In the genomic region with DNA sequence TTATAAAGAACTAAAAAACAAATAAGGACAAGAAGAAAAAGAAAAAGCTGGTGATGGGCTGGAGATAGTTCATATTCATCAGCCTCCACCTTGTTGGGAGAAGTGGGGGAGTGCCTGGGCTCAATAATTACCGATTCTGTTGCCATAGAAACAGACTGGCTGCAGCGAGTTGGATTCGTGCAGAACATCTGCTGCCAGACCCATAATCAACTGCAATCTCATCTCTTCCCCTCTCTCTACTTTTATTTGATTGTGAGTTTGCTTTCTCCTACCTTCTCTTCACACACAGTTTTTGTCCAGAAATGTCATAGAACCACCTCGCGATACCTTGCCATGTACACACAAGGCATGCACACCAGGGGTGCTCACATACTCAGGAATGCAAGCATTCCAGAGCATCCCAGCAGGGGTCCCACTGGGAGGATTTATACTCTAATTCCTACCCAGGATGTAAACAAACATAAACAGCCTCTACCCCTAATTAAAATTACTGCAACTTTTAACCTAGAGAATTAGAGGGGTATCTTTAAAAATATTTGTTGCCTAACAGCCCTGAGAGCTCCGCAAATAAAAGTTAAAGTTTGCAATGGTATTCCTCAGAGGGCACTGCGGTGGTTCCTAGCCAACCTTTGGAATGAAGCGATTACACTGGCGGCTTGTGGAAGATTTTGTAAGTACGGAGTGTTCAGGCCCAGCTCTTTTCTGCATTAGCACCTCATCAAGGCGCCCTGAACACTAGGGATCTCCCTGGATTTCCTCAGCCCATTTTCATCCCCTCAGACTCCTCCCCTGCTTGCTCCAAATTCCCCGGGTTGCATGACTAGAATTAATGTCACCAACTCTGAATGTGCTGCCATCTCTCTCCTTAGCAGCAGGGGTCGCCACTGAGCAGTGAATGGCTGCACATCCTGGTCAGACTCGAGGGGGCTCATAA, we compare ENCODE assay signal across 1 cellular context.
TF ChIP-seq lines count a peak whose summit lies in the region.

No MANE protein-coding gene starts in this region.

TF ChIP-seq in SK-N-SH, 30 proteins besides CTCF, POLR2A, EP300 and RAD21 (continued from another document):
- TF ChIP-seq, protein P1, sequence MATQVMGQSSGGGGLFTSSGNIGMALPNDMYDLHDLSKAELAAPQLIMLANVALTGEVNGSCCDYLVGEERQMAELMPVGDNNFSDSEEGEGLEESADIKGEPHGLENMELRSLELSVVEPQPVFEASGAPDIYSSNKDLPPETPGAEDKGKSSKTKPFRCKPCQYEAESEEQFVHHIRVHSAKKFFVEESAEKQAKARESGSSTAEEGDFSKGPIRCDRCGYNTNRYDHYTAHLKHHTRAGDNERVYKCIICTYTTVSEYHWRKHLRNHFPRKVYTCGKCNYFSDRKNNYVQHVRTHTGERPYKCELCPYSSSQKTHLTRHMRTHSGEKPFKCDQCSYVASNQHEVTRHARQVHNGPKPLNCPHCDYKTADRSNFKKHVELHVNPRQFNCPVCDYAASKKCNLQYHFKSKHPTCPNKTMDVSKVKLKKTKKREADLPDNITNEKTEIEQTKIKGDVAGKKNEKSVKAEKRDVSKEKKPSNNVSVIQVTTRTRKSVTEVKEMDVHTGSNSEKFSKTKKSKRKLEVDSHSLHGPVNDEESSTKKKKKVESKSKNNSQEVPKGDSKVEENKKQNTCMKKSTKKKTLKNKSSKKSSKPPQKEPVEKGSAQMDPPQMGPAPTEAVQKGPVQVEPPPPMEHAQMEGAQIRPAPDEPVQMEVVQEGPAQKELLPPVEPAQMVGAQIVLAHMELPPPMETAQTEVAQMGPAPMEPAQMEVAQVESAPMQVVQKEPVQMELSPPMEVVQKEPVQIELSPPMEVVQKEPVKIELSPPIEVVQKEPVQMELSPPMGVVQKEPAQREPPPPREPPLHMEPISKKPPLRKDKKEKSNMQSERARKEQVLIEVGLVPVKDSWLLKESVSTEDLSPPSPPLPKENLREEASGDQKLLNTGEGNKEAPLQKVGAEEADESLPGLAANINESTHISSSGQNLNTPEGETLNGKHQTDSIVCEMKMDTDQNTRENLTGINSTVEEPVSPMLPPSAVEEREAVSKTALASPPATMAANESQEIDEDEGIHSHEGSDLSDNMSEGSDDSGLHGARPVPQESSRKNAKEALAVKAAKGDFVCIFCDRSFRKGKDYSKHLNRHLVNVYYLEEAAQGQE (IDR thresholded peaks at IDR 0.05; ENCODE audit: low read depth, low read length) = no peak
- TF ChIP-seq ZBTB33 (IDR thresholded peaks at IDR 0.05; ENCODE audit: borderline replicate concordance, low read depth) = no peak
- TF ChIP-seq SIN3A (IDR thresholded peaks at IDR 0.05; ENCODE audit: borderline replicate concordance, low read depth, low read length) = no peak
- TF ChIP-seq CHD2 (IDR thresholded peaks at IDR 0.05; ENCODE audit: low read length, partially characterized antibody) = no peak
- no peak for TF ChIP-seq POLR2AphosphoS5 (IDR thresholded peaks at IDR 0.05; ENCODE audit: low read depth, low read length)
- no peak for TF ChIP-seq JUND (IDR thresholded peaks at IDR 0.05)
- no peak for TF ChIP-seq PBX3 (IDR thresholded peaks at IDR 0.05)
- no peak for TF ChIP-seq NFIC (IDR thresholded peaks at IDR 0.05; ENCODE audit: borderline replicate concordance)
- TF ChIP-seq, protein P2, sequence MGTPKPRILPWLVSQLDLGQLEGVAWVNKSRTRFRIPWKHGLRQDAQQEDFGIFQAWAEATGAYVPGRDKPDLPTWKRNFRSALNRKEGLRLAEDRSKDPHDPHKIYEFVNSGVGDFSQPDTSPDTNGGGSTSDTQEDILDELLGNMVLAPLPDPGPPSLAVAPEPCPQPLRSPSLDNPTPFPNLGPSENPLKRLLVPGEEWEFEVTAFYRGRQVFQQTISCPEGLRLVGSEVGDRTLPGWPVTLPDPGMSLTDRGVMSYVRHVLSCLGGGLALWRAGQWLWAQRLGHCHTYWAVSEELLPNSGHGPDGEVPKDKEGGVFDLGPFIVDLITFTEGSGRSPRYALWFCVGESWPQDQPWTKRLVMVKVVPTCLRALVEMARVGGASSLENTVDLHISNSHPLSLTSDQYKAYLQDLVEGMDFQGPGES (IDR thresholded peaks at IDR 0.05; ENCODE audit: low read depth, low read length) = no peak
- no peak for TF ChIP-seq MAX (IDR thresholded peaks at IDR 0.05; ENCODE audit: low read depth)
- no peak for TF ChIP-seq TEAD4 (IDR thresholded peaks at IDR 0.05; ENCODE audit: borderline replicate concordance, insufficient read depth)
- TF ChIP-seq ELF1 (IDR thresholded peaks at IDR 0.05) = no peak
- TF ChIP-seq RCOR1 (IDR thresholded peaks at IDR 0.05; ENCODE audit: low read length) = peak; percentile 75
TF ChIP-seq in SK-N-SH: peak in this region for 7.
